Comparison of ENCODE assay signal across 1 cellular context in the genomic region with DNA sequence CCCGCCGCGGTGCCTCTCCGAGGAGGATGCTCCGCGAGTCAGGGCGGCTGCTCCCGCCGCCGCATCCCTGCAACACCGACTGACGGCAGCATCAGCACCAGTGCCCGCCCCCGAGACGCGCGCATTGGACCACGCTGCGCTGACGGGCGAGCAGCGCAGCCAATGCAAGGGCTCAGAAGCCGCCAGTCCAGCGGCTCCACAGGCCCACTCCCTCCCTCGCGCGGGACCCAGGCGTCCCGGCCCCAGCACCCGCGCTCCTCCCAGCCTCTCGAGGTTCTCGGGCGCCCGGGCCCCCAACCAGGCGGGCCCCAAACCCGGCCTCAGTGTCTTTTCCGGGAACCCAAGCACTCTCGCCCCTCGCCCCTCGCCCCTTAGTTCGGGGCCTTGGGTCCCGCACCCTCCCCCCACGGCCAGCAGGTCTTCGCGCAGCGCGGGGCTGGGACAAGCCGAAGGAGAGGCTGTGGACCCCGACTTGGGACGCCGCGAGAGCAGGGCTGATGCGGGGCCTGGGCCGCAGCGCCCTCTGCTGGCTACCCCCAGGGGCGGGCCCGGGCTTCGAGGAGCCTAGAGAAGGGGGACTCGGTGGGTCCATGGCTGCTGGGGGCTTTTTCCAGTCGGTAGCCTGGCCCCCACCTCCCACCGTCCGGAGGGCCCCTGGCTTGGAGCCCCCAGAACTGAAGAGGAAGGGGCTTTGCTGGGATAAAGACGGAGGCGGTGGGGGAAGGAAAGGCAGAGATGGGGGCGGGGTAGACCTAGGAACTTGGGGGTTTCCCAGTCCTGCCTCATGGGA.
TF ChIP-seq lines count a peak whose summit lies in the region.

A gene (minus strand): TSS at position 81 of the 790 bp plus-strand sequence. CDS start 9,498 bp downstream, outside the sequence.

TF ChIP-seq in HEK293, 187 proteins besides CTCF, POLR2A, EP300 and RAD21 (continued from another document and continues in another):
- TF ChIP-seq, protein P1, sequence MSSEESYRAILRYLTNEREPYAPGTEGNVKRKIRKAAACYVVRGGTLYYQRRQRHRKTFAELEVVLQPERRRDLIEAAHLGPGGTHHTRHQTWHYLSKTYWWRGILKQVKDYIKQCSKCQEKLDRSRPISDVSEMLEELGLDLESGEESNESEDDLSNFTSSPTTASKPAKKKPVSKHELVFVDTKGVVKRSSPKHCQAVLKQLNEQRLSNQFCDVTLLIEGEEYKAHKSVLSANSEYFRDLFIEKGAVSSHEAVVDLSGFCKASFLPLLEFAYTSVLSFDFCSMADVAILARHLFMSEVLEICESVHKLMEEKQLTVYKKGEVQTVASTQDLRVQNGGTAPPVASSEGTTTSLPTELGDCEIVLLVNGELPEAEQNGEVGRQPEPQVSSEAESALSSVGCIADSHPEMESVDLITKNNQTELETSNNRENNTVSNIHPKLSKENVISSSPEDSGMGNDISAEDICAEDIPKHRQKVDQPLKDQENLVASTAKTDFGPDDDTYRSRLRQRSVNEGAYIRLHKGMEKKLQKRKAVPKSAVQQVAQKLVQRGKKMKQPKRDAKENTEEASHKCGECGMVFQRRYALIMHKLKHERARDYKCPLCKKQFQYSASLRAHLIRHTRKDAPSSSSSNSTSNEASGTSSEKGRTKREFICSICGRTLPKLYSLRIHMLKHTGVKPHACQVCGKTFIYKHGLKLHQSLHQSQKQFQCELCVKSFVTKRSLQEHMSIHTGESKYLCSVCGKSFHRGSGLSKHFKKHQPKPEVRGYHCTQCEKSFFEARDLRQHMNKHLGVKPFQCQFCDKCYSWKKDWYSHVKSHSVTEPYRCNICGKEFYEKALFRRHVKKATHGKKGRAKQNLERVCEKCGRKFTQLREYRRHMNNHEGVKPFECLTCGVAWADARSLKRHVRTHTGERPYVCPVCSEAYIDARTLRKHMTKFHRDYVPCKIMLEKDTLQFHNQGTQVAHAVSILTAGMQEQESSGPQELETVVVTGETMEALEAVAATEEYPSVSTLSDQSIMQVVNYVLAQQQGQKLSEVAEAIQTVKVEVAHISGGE (tag by site-specific recombination; conservative IDR thresholded peaks at IDR 0.05; ENCODE audit: low read depth), result no peak
- TF ChIP-seq ZNF248 (tag by site-specific recombination; IDR thresholded peaks at IDR 0.05) (no peak), ZNF768 (tag by site-specific recombination; IDR thresholded peaks at IDR 0.05) (no peak), RBAK (tag by site-specific recombination; IDR thresholded peaks at IDR 0.05) (no peak), SCRT2 (tag by site-specific recombination; IDR thresholded peaks at IDR 0.05) (0 out of 2 replicates have a peak, but pooled peaks have one; percentile 16), ZNF792 (tag by site-specific recombination; IDR thresholded peaks at IDR 0.05) (no peak), EGR2 (tag by site-specific recombination; IDR thresholded peaks at IDR 0.05; ENCODE audit: low read depth) (no peak), ZNF830 (tag by site-specific recombination; IDR thresholded peaks at IDR 0.05; ENCODE audit: low read depth) (no peak), ZNF184 (tag by site-specific recombination; IDR thresholded peaks at IDR 0.05) (no peak), ZNF777 (tag by site-specific recombination; IDR thresholded peaks at IDR 0.05; ENCODE audit: borderline replicate concordance) (peak; percentile 68; the same call in 1 of the 2 replicates), ZNF341 (tag by site-specific recombination; IDR thresholded peaks at IDR 0.05; ENCODE audit: low read depth) (peak; percentile 43; the same call in 1 of the 2 replicates), ZNF138 (tag by site-specific recombination; IDR thresholded peaks at IDR 0.05; ENCODE audit: borderline replicate concordance) (no peak), ZEB2 (tag by site-specific recombination; IDR thresholded peaks at IDR 0.05) (0 out of 2 replicates have a peak, but pooled peaks have one; percentile 51), ZBTB8A (tag by site-specific recombination; IDR thresholded peaks at IDR 0.05) (peak; percentile 56), OVOL3 (tag by site-specific recombination; IDR thresholded peaks at IDR 0.05) (no peak), ZNF426 (tag by site-specific recombination; IDR thresholded peaks at IDR 0.05) (no peak), ZNF610 (tag by site-specific recombination; IDR thresholded peaks at IDR 0.05; ENCODE audit: borderline replicate concordance) (0 out of 2 replicates have a peak, but pooled peaks have one; percentile 45), BCL11B (tag by site-specific recombination; IDR thresholded peaks at IDR 0.05; ENCODE audit: low read depth) (no peak), ZNF391 (tag by site-specific recombination; IDR thresholded peaks at IDR 0.05; ENCODE audit: borderline replicate concordance, low read depth) (peak; percentile 36; the same call in 1 of the 2 replicates), ZFP41 (tag by site-specific recombination; IDR thresholded peaks at IDR 0.05; ENCODE audit: borderline replicate concordance) (no peak), PRDM1 (tag by site-specific recombination; IDR thresholded peaks at IDR 0.05) (no peak), ZNF223 (tag by site-specific recombination; IDR thresholded peaks at IDR 0.05) (0 out of 2 replicates have a peak, but pooled peaks have one; percentile 9), ZNF146 (tag by site-specific recombination; IDR thresholded peaks at IDR 0.05) (no peak), KLF9 (tag by site-specific recombination; IDR thresholded peaks at IDR 0.05; ENCODE audit: low read depth) (peak; percentile 49; the same call in 1 of the 2 replicates), ZNF555 (tag by site-specific recombination; conservative IDR thresholded peaks at IDR 0.05) (no peak), ZNF23 (tag by site-specific recombination; IDR thresholded peaks at IDR 0.05; ENCODE audit: borderline replicate concordance) (no peak), SCRT1 (tag by site-specific recombination; IDR thresholded peaks at IDR 0.05; ENCODE audit: borderline replicate concordance) (no peak), ZNF623 (tag by site-specific recombination; IDR thresholded peaks at IDR 0.05) (no peak)
- TF ChIP-seq, protein P2, sequence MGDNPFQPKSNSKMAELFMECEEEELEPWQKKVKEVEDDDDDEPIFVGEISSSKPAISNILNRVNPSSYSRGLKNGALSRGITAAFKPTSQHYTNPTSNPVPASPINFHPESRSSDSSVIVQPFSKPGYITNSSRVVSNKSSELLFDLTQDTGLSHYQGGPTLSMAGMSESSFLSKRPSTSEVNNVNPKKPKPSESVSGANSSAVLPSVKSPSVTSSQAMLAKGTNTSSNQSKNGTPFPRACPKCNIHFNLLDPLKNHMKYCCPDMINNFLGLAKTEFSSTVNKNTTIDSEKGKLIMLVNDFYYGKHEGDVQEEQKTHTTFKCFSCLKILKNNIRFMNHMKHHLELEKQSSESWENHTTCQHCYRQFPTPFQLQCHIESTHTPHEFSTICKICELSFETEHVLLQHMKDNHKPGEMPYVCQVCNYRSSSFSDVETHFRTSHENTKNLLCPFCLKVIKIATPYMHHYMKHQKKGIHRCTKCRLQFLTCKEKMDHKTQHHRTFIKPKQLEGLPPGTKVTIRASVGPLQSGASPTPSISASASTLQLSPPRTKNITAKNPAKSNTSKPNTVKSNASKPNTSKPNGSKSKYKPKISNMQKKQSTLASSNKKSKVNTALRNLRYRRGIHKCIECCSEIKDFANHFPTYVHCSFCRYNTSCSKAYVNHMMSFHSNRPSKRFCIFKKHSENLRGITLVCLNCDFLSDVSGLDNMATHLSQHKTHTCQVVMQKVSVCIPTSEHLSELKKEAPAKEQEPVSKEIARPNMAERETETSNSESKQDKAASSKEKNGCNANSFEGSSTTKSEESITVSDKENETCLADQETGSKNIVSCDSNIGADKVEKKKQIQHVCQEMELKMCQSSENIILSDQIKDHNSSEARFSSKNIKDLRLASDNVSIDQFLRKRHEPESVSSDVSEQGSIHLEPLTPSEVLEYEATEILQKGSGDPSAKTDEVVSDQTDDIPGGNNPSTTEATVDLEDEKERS (tag by site-specific recombination; IDR thresholded peaks at IDR 0.05), result no peak
- TF ChIP-seq, protein P3, sequence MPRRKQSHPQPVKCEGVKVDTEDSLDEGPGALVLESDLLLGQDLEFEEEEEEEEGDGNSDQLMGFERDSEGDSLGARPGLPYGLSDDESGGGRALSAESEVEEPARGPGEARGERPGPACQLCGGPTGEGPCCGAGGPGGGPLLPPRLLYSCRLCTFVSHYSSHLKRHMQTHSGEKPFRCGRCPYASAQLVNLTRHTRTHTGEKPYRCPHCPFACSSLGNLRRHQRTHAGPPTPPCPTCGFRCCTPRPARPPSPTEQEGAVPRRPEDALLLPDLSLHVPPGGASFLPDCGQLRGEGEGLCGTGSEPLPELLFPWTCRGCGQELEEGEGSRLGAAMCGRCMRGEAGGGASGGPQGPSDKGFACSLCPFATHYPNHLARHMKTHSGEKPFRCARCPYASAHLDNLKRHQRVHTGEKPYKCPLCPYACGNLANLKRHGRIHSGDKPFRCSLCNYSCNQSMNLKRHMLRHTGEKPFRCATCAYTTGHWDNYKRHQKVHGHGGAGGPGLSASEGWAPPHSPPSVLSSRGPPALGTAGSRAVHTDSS (tag by site-specific recombination; IDR thresholded peaks at IDR 0.05), result no peak
- TF ChIP-seq, protein P4, sequence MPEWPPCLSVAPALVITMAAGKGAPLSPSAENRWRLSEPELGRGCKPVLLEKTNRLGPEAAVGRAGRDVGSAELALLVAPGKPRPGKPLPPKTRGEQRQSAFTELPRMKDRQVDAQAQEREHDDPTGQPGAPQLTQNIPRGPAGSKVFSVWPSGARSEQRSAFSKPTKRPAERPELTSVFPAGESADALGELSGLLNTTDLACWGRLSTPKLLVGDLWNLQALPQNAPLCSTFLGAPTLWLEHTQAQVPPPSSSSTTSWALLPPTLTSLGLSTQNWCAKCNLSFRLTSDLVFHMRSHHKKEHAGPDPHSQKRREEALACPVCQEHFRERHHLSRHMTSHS (tag by site-specific recombination; IDR thresholded peaks at IDR 0.05), result no peak
- TF ChIP-seq, protein P5, sequence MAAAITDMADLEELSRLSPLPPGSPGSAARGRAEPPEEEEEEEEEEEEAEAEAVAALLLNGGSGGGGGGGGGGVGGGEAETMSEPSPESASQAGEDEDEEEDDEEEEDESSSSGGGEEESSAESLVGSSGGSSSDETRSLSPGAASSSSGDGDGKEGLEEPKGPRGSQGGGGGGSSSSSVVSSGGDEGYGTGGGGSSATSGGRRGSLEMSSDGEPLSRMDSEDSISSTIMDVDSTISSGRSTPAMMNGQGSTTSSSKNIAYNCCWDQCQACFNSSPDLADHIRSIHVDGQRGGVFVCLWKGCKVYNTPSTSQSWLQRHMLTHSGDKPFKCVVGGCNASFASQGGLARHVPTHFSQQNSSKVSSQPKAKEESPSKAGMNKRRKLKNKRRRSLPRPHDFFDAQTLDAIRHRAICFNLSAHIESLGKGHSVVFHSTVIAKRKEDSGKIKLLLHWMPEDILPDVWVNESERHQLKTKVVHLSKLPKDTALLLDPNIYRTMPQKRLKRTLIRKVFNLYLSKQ (tag by site-specific recombination; IDR thresholded peaks at IDR 0.05; ENCODE audit: borderline replicate concordance), result no peak
- TF ChIP-seq, protein P6, sequence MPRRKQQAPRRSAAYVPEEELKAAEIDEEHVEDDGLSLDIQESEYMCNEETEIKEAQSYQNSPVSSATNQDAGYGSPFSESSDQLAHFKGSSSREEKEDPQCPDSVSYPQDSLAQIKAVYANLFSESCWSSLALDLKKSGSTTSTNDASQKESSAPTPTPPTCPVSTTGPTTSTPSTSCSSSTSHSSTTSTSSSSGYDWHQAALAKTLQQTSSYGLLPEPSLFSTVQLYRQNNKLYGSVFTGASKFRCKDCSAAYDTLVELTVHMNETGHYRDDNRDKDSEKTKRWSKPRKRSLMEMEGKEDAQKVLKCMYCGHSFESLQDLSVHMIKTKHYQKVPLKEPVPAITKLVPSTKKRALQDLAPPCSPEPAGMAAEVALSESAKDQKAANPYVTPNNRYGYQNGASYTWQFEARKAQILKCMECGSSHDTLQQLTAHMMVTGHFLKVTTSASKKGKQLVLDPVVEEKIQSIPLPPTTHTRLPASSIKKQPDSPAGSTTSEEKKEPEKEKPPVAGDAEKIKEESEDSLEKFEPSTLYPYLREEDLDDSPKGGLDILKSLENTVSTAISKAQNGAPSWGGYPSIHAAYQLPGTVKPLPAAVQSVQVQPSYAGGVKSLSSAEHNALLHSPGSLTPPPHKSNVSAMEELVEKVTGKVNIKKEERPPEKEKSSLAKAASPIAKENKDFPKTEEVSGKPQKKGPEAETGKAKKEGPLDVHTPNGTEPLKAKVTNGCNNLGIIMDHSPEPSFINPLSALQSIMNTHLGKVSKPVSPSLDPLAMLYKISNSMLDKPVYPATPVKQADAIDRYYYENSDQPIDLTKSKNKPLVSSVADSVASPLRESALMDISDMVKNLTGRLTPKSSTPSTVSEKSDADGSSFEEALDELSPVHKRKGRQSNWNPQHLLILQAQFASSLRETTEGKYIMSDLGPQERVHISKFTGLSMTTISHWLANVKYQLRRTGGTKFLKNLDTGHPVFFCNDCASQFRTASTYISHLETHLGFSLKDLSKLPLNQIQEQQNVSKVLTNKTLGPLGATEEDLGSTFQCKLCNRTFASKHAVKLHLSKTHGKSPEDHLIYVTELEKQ (tag by site-specific recombination; IDR thresholded peaks at IDR 0.05; ENCODE audit: borderline replicate concordance), result no peak
- TF ChIP-seq, protein P7, sequence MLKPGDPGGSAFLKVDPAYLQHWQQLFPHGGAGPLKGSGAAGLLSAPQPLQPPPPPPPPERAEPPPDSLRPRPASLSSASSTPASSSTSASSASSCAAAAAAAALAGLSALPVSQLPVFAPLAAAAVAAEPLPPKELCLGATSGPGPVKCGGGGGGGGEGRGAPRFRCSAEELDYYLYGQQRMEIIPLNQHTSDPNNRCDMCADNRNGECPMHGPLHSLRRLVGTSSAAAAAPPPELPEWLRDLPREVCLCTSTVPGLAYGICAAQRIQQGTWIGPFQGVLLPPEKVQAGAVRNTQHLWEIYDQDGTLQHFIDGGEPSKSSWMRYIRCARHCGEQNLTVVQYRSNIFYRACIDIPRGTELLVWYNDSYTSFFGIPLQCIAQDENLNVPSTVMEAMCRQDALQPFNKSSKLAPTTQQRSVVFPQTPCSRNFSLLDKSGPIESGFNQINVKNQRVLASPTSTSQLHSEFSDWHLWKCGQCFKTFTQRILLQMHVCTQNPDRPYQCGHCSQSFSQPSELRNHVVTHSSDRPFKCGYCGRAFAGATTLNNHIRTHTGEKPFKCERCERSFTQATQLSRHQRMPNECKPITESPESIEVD (tag by site-specific recombination; IDR thresholded peaks at IDR 0.05), result no peak
- TF ChIP-seq, protein P8, sequence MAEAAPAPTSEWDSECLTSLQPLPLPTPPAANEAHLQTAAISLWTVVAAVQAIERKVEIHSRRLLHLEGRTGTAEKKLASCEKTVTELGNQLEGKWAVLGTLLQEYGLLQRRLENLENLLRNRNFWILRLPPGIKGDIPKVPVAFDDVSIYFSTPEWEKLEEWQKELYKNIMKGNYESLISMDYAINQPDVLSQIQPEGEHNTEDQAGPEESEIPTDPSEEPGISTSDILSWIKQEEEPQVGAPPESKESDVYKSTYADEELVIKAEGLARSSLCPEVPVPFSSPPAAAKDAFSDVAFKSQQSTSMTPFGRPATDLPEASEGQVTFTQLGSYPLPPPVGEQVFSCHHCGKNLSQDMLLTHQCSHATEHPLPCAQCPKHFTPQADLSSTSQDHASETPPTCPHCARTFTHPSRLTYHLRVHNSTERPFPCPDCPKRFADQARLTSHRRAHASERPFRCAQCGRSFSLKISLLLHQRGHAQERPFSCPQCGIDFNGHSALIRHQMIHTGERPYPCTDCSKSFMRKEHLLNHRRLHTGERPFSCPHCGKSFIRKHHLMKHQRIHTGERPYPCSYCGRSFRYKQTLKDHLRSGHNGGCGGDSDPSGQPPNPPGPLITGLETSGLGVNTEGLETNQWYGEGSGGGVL (tag by site-specific recombination; IDR thresholded peaks at IDR 0.05), result peak; percentile 14; the same call in 1 of the 2 replicates
